14 cellular contexts compared by ENCODE assay signal in the genomic region with DNA sequence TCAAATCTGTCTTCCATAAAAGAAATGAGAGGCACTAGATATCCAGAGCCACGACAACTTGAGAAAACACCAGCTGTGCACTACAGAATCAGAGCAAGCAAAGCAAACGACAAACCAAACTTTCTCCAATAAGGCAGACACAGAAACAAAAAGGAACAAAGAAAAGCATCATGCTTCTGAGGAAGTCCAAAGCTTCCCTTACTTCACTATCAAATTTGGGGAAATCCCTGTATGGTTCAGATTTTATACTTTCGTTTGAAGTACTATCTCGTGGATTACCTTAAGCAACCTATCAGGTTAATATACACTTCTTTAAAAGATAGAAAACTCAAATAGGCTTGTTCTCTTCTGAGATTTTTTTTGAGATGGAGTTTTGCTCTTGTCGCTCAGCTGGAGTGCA. TPM values are rescaled to one million over a fixed set of nuclear protein-coding genes. Genes with fewer than 3 reads are reported as not detected.
A peak's percentile ranks its signal among the peaks of the same experiment; 100 is the strongest.
DNase-seq lines count a peak whose midpoint lies in the region; ATAC-seq and TF ChIP-seq lines count a peak whose summit lies in the region.
"Had no signal": no experiment of that assay in that cellular context is flagged by ENCODE, and none has a peak within 500 bp of the region (broad histone marks: within the 10 kb centered on the region; RNA-seq: fewer than 3 reads in every experiment).

No MANE protein-coding gene starts in this region.

- H3K4me3 Mint-ChIP-seq in dendritic cell treated with granulocyte-macrophage colony-stimulating factor and Interleukin-4, amounts not matched to agents 40 ng/mL and 50 ng/mL, for 4 days = peak overlapping the region; percentile 32
- H3K4me3 Mint-ChIP-seq: CD8-positive, alpha-beta T cell; H9 had no signal

- H3K4me3 ChIP-seq in OCI-LY3 (ENCODE audit: low read length) (peak overlapping the region; percentile 20; the same call in 1 of the 2 replicates), subcutaneous abdominal adipose tissue (ENCODE audit: low read depth in 1 of 5, low read length in 5 of 5) (no peak overlapping the region), heart right ventricle (no peak overlapping the region), dorsolateral prefrontal cortex (no peak overlapping the region)

- intact Hi-C loops in dendritic cell treated with granulocyte-macrophage colony-stimulating factor and Interleukin-4, amounts not matched to agents 40 ng/mL and 50 ng/mL, for 4 days (cut with micrococcal nuclease) = loop anchor here (5.0 kb wide), 2 partner anchors 66 to 241 kb away; a partner anchor contains a TSS
- intact Hi-C loops in heart right ventricle (cut with DNase I) = loop anchor here in 9 of 10 donors (5.0 to 10.0 kb wide), 9 partner anchors 59 to 389 kb away; a partner anchor contains a TSS
- intact Hi-C loops in dorsolateral prefrontal cortex (cut with DNase I) = loop anchor here (5.0 to 10.0 kb wide), 5 partner anchors 66 to 389 kb away; a partner anchor contains a TSS

- TF ChIP-seq CTCF in OCI-LY3 (IDR thresholded peaks at IDR 0.05; ENCODE audit: low read depth, low read length) = no peak
- TF ChIP-seq CTCF in heart right ventricle (IDR thresholded peaks at IDR 0.05) = no peak
- TF ChIP-seq CTCF in dorsolateral prefrontal cortex (IDR thresholded peaks at IDR 0.05 in 54 of 56, conservative IDR thresholded peaks at IDR 0.05 in 2 of 56; ENCODE audit: low read depth in 1 of 56, partially characterized antibody in 56 of 56) = no peak

- H3K4me1 ChIP-seq in OCI-LY3 (ENCODE audit: low read length) (peaks cover 28% of the 10 kb centered on the region), subcutaneous abdominal adipose tissue (ENCODE audit: control insufficient read depth in 5 of 5, insufficient read depth in 5 of 5, low read length in 5 of 5) (peaks cover 0 to 73% (median 43%) of the 10 kb centered on the region in 5 donors), heart right ventricle (peaks cover 0 to 31% (median 11%) of the 10 kb centered on the region in 9 donors)

- H3K36me3 ChIP-seq in OCI-LY3 (replicated peaks; ENCODE audit: low read depth, low read length) = peaks cover 23% of the 10 kb centered on the region
- peaks cover 0 to 17% (median 9%) of the 10 kb centered on the region in 5 donors for H3K36me3 ChIP-seq in subcutaneous abdominal adipose tissue (ENCODE audit: control insufficient read depth in 5 of 5, insufficient read depth in 5 of 5, low read length in 5 of 5)
- peaks cover 0 to 92% (median 21%) of the 10 kb centered on the region in 9 donors for H3K36me3 ChIP-seq in heart right ventricle

- ATAC-seq in heart right ventricle = no peak
- ATAC-seq in HG03280 (IDR thresholded peaks at IDR 0.05; ENCODE audit: unreplicated experiment) = no peak
- ATAC-seq: CD8-positive, alpha-beta T cell had no signal

- peak overlapping the region; percentile 60 for H3K4me2 ChIP-seq in OCI-LY3 (ENCODE audit: low read length)

- no peaks in the 10 kb centered on the region for H4K20me1 ChIP-seq in OCI-LY3 (ENCODE audit: insufficient read depth, low read length)

- no peaks in the 10 kb centered on the region for H3K27me3 ChIP-seq in OCI-LY3 (ENCODE audit: low read depth, low read length)
- H3K27me3 ChIP-seq in subcutaneous abdominal adipose tissue (ENCODE audit: control insufficient read depth in 5 of 5, insufficient read depth in 4 of 5, low read length in 5 of 5) = no peaks in the 10 kb centered on the region
- H3K27me3 ChIP-seq in heart right ventricle = no peaks in the 10 kb centered on the region
- no peaks in the 10 kb centered on the region for H3K27me3 ChIP-seq in dorsolateral prefrontal cortex

- H2AFZ ChIP-seq in OCI-LY3 (ENCODE audit: low read depth, low read length) = no peak overlapping the region

- peak; percentile 78 for DNase-seq in CD1c-positive myeloid dendritic cell (ENCODE audit: extremely low spot score)
- DNase-seq in heart right ventricle = no peak
- no peak for DNase-seq in dorsolateral prefrontal cortex
- DNase-seq: ACHN; Calu3; CD8-positive, alpha-beta T cell; GDM1; H9; KG1 had no signal

- peaks cover 22% of the 10 kb centered on the region for H3K36me3 Mint-ChIP-seq in dendritic cell treated with granulocyte-macrophage colony-stimulating factor and Interleukin-4, amounts not matched to agents 40 ng/mL and 50 ng/mL, for 4 days (ENCODE audit: low read depth)

- no peaks in the 10 kb centered on the region for H3K9me3 Mint-ChIP-seq in dendritic cell treated with granulocyte-macrophage colony-stimulating factor and Interleukin-4, amounts not matched to agents 40 ng/mL and 50 ng/mL, for 4 days
- H3K9me3 Mint-ChIP-seq: CD8-positive, alpha-beta T cell; H9 had no signal

- no peaks in the 10 kb centered on the region for H3K79me2 ChIP-seq in OCI-LY3 (ENCODE audit: low read length)

- H3K27me3 Mint-ChIP-seq in dendritic cell treated with granulocyte-macrophage colony-stimulating factor and Interleukin-4, amounts not matched to agents 40 ng/mL and 50 ng/mL, for 4 days = no peaks in the 10 kb centered on the region

- 91 to 92% methylated on average over 5 of the region's 5 CpGs for WGBS in heart right ventricle, 2 donors

- peak overlapping the region; percentile 74 for H3K27ac Mint-ChIP-seq in dendritic cell treated with granulocyte-macrophage colony-stimulating factor and Interleukin-4, amounts not matched to agents 40 ng/mL and 50 ng/mL, for 4 days
- H3K27ac Mint-ChIP-seq: CD8-positive, alpha-beta T cell; H9 had no signal

- peaks cover 50% of the 10 kb centered on the region for H3K4me1 Mint-ChIP-seq in dendritic cell treated with granulocyte-macrophage colony-stimulating factor and Interleukin-4, amounts not matched to agents 40 ng/mL and 50 ng/mL, for 4 days (ENCODE audit: low read depth)

- peak overlapping the region; percentile 61 for H3K27ac ChIP-seq in OCI-LY3 (ENCODE audit: low read length)
- peak overlapping the region; percentile 98 for H3K27ac ChIP-seq in subcutaneous abdominal adipose tissue (ENCODE audit: low read depth, low read length)
- no peak overlapping the region for H3K27ac ChIP-seq in heart right ventricle
- peak overlapping the region in 11 of 59 donors; percentile 6 to 67 (median 24) for H3K27ac ChIP-seq in dorsolateral prefrontal cortex
- H3K27ac ChIP-seq: C4-2B had no signal

- H3K9me3 ChIP-seq in OCI-LY3 (ENCODE audit: insufficient read depth, low read length) (no peaks in the 10 kb centered on the region), subcutaneous abdominal adipose tissue (ENCODE audit: control insufficient read depth in 5 of 5, low read length in 5 of 5) (no peaks in the 10 kb centered on the region), heart right ventricle (no peaks in the 10 kb centered on the region)

- peak overlapping the region; percentile 5; the same call in 1 of the 2 replicates for H3K9ac ChIP-seq in OCI-LY3 (ENCODE audit: low read length)
- H3K9ac ChIP-seq in subcutaneous abdominal adipose tissue (ENCODE audit: low read length in 5 of 5) = peak overlapping the region in 1 of 5 donors; percentile 93

RNA-seq across cellular contexts. Expression of a gene that starts 27.7 kb away (rescaled TPM):
- total RNA-seq in heart right ventricle (10 to 100 TPM; 12.8 to 26.5 (median 17.8) TPM), dorsolateral prefrontal cortex (10 to 100 TPM; 27.6 to 49.9 (median 37.3) TPM)
- 10 to 100 TPM; 20.0 to 25.8 TPM for polyA plus RNA-seq in heart right ventricle

RNA-seq across cellular contexts. Expression of a gene that starts 35.3 kb away (rescaled TPM):
- total RNA-seq in heart right ventricle (1 to 10 TPM; 1.1 to 2.0 (median 1.5) TPM), dorsolateral prefrontal cortex (1 to 10 TPM in 116 of 120 experiments, under 1 TPM in 4; 0.69 to 3.4 (median 1.9) TPM)
- polyA plus RNA-seq in heart right ventricle = 1 to 10 TPM in 1 of 2 donors, under 1 TPM in 1; 0.86 to 1.3 TPM

RNA-seq across cellular contexts. Expression of a gene that starts 35.7 kb away (rescaled TPM):
- total RNA-seq in heart right ventricle (10 to 100 TPM; 17.5 to 38.5 (median 31.5) TPM), dorsolateral prefrontal cortex (10 to 100 TPM in 114 of 120 experiments, 1 to 10 TPM in 6; 7.3 to 30.0 (median 16.4) TPM)
- 10 to 100 TPM; 14.7 to 24.6 TPM for polyA plus RNA-seq in heart right ventricle

Comparison
In these comparisons a context has a peak if more than half of its experiments do, and no peak if none do; other contexts are left out.
1. H3K27ac ChIP-seq: peak in OCI-LY3 (single experiment) and subcutaneous abdominal adipose tissue (single experiment); none in heart right ventricle (0 of 10).